In genomic region chr2:201923436-201923975, GRCh38 we compare ENCODE assay signal across 18 cellular contexts.
"Had no signal": no experiment of that assay in that cellular context is flagged by ENCODE, and none has a peak within 500 bp of the region (broad histone marks: within the 10 kb centered on the region; RNA-seq: fewer than 3 reads in every experiment).

No MANE protein-coding gene starts in this region.

- ATAC-seq: activated T-cell treated with anti-CD3 and anti-CD28 coated beads, Interleukin-2, amount 50 U/mL, for 72 hours; esophagus mucosa; gastroesophageal sphincter; naive thymus-derived CD8-positive, alpha-beta T cell; stimulated activated naive B cell treated with anti-CD40 and anti-IgM and Interleukin-4, amounts not matched to agents 10 μg/mL and 1 μg/mL and 100 μg/mL, for 72 hours; T-cell; upper lobe of right lung had no signal

- H3K36me3 Mint-ChIP-seq: memory B cell; naive thymus-derived CD8-positive, alpha-beta T cell; stimulated activated naive B cell treated with anti-CD40 and anti-IgM and Interleukin-4, amounts not matched to agents 10 μg/mL and 1 μg/mL and 100 μg/mL, for 72 hours; T-cell had no signal

- H3K9me3 Mint-ChIP-seq: central memory CD8-positive, alpha-beta T cell had no signal

- H3K4me1 Mint-ChIP-seq: central memory CD8-positive, alpha-beta T cell; memory B cell; stimulated activated naive B cell treated with anti-CD40 and anti-IgM and Interleukin-4, amounts not matched to agents 10 μg/mL and 1 μg/mL and 100 μg/mL, for 72 hours; T-cell had no signal

- DNase-seq: activated CD4-positive, alpha-beta T cell treated with anti-CD3 and anti-CD28 coated beads, Interleukin-2, amount 50 U/mL, for 1 hour; activated CD4-positive, CD25-positive, alpha-beta regulatory T cell treated with anti-CD3 and anti-CD28 coated beads, Interleukin-2, amount 50 U/mL, for 72 hours; activated CD8-positive, alpha-beta memory T cell treated with anti-CD3 and anti-CD28 coated beads, Interleukin-2, amount 50 U/mL, for 48 hours; activated effector memory CD4-positive, alpha-beta T cell treated with anti-CD3 and anti-CD28 coated beads, Interleukin-2, amount 50 U/mL, for 16 hours; activated naive CD4-positive, alpha-beta T cell treated with anti-CD3 and anti-CD28 coated beads, Interleukin-2, amount 50 U/mL, for 16 hours; activated T-cell treated with anti-CD3 and anti-CD28 coated beads, Interleukin-2, amount 50 U/mL, for 72 hours; aorta; effector CD4-positive, alpha-beta T cell; naive thymus-derived CD8-positive, alpha-beta T cell; nucleus accumbens; stimulated activated naive B cell treated with anti-CD40 and anti-IgM and Interleukin-4, amounts not matched to agents 10 μg/mL and 1 μg/mL and 100 μg/mL, for 72 hours; T-cell; T-helper 9 cell; upper lobe of right lung had no signal

- H3K27ac Mint-ChIP-seq: activated T-cell treated with anti-CD3 and anti-CD28 coated beads, Interleukin-2, amount 50 U/mL, for 72 hours; memory B cell; naive thymus-derived CD8-positive, alpha-beta T cell; stimulated activated naive B cell treated with anti-CD40 and anti-IgM and Interleukin-4, amounts not matched to agents 10 μg/mL and 1 μg/mL and 100 μg/mL, for 72 hours; T-cell had no signal

- H3K4me3 Mint-ChIP-seq: activated T-cell treated with anti-CD3 and anti-CD28 coated beads, Interleukin-2, amount 50 U/mL, for 72 hours; central memory CD8-positive, alpha-beta T cell; memory B cell; naive thymus-derived CD8-positive, alpha-beta T cell; stimulated activated naive B cell treated with anti-CD40 and anti-IgM and Interleukin-4, amounts not matched to agents 10 μg/mL and 1 μg/mL and 100 μg/mL, for 72 hours; T-cell had no signal
